16 cellular contexts compared by ENCODE assay signal in the genomic region with DNA sequence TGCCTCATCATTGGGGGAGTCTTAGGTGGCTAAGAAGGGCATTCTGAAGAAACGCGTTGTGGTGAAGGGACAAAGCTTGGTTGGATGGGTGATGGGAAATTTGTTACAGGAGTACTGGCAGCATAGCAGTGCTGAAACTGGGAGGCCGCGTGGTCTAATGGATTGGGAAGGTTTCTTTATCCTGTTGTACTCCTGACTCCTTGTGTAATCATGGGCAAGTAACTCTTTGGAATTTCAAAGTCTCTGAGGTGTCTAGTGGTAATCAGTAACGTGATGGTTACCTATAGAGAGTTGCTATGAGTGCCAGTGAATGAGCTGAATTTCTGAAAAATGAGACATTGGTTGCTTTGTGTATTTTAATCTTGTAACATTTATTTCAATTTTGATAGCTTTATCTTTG. TPM values are rescaled to one million over a fixed set of nuclear protein-coding genes. Genes with fewer than 3 reads are reported as not detected.
DNase-seq lines count a peak whose midpoint lies in the region; ATAC-seq and TF ChIP-seq lines count a peak whose summit lies in the region.
"Had no signal": no experiment of that assay in that cellular context is flagged by ENCODE, and none has a peak within 500 bp of the region (broad histone marks: within the 10 kb centered on the region; RNA-seq: fewer than 3 reads in every experiment).

No MANE protein-coding gene starts in this region.

- H3K4me3 Mint-ChIP-seq in natural killer cell (no peak overlapping the region), WTC11 (no peak overlapping the region), neural progenitor cell (no peak overlapping the region)
- H3K4me3 Mint-ChIP-seq in natural killer cell treated with Interleukin-12 subunit alpha and Interleukin-12 subunit beta and Interleukin-15 and Interleukin-18, amount 100 ng/mL, for 72 hours: no peak overlapping the region

- peaks cover 40% of the 10 kb centered on the region for H4K20me1 ChIP-seq in neural progenitor cell (ENCODE audit: low read depth)

- intact Hi-C loops in natural killer cell (cut with micrococcal nuclease): no loop called here

- H3K27ac ChIP-seq in neural progenitor cell: no peak overlapping the region

- peaks cover 67% of the 10 kb centered on the region for H3F3A ChIP-seq in neural progenitor cell (ENCODE audit: low read depth)

- peaks cover 41% of the 10 kb centered on the region for H3K36me3 ChIP-seq in neural progenitor cell

- H3K79me2 ChIP-seq in neural progenitor cell (ENCODE audit: low read depth): peaks cover 20% of the 10 kb centered on the region

- DNase-seq in natural killer cell (no peak), WTC11 (ENCODE audit: low spot score) (no peak), epithelial cell of proximal tubule (ENCODE audit: low read depth) (peak; percentile 18), NCI-H2196 treated with DMSO at 0.1 percent for 48 hours (lab: John Stamatoyannopoulos, UW; ENCODE audit: unreplicated experiment) (no peak), SW 1271 (lab: John Stamatoyannopoulos, UW) (no peak), neural progenitor cell (ENCODE audit: low spot score) (no peak)
- DNase-seq in natural killer cell treated with Interleukin-12 subunit alpha and Interleukin-12 subunit beta and Interleukin-15 and Interleukin-18, amount 100 ng/mL, for 72 hours (ENCODE audit: low spot score): no peak
- DNase-seq: activated CD4-positive, CD25-positive, alpha-beta regulatory T cell; effector CD8-positive, alpha-beta T cell; hypothalamus; kidney glomerular epithelial cell; NCI-H1436; nucleus accumbens; RPMI8226 had no signal

- H2AFZ ChIP-seq in neural progenitor cell (replicated peaks): no peak overlapping the region

- H3K9me3 Mint-ChIP-seq in natural killer cell (no peaks in the 10 kb centered on the region), WTC11 (no peaks in the 10 kb centered on the region), neural progenitor cell (no peaks in the 10 kb centered on the region)
- no peaks in the 10 kb centered on the region for H3K9me3 Mint-ChIP-seq in natural killer cell treated with Interleukin-12 subunit alpha and Interleukin-12 subunit beta and Interleukin-15 and Interleukin-18, amount 100 ng/mL, for 72 hours

- no peak overlapping the region for H3K4me3 ChIP-seq in epithelial cell of proximal tubule (ENCODE audit: low read depth, low read length)
- H3K4me3 ChIP-seq in neural progenitor cell: no peak overlapping the region

- POLR2A ChIA-PET in WTC11 (lab: Charles Lee): no interaction called here

- CTCF ChIA-PET in WTC11 (lab: Charles Lee): no interaction called here

- H3K27ac Mint-ChIP-seq in natural killer cell: peak overlapping the region; percentile 47 to 49
- peak overlapping the region in 1 of 2 donors; percentile 42 for H3K27ac Mint-ChIP-seq in natural killer cell treated with Interleukin-12 subunit alpha and Interleukin-12 subunit beta and Interleukin-15 and Interleukin-18, amount 100 ng/mL, for 72 hours
- H3K27ac Mint-ChIP-seq in WTC11: peak overlapping the region; percentile 72; the same call in 1 of the 2 replicates
- no peak overlapping the region for H3K27ac Mint-ChIP-seq in neural progenitor cell

- H3K27me3 Mint-ChIP-seq in natural killer cell (ENCODE audit: low read depth in 2 of 2) (no peaks in the 10 kb centered on the region), WTC11 (ENCODE audit: low read depth) (no peaks in the 10 kb centered on the region), neural progenitor cell (ENCODE audit: insufficient read depth, low read depth) (no peaks in the 10 kb centered on the region)
- H3K27me3 Mint-ChIP-seq in natural killer cell treated with Interleukin-12 subunit alpha and Interleukin-12 subunit beta and Interleukin-15 and Interleukin-18, amount 100 ng/mL, for 72 hours: no peaks in the 10 kb centered on the region

- H3K36me3 Mint-ChIP-seq in natural killer cell: peaks cover 24% of the 10 kb centered on the region
- peaks cover 16% of the 10 kb centered on the region for H3K36me3 Mint-ChIP-seq in natural killer cell treated with Interleukin-12 subunit alpha and Interleukin-12 subunit beta and Interleukin-15 and Interleukin-18, amount 100 ng/mL, for 72 hours
- H3K36me3 Mint-ChIP-seq in WTC11: peaks cover 63% of the 10 kb centered on the region
- H3K36me3 Mint-ChIP-seq in neural progenitor cell: peaks cover 28% of the 10 kb centered on the region

- no peaks in the 10 kb centered on the region for H3K4me1 ChIP-seq in neural progenitor cell

- H3K27me3 ChIP-seq in neural progenitor cell: no peaks in the 10 kb centered on the region

- H3K9me3 ChIP-seq in neural progenitor cell (ENCODE audit: low read depth): no peaks in the 10 kb centered on the region

- TF ChIP-seq CTCF in natural killer cell (IDR thresholded peaks at IDR 0.05): no peak
- TF ChIP-seq CTCF in WTC11 (IDR thresholded peaks at IDR 0.05): no peak
- TF ChIP-seq CTCF in epithelial cell of proximal tubule (conservative IDR thresholded peaks at IDR 0.05; ENCODE audit: low read depth, low read length): no peak
- no peak for TF ChIP-seq CTCF in neural progenitor cell (IDR thresholded peaks at IDR 0.05)

- H3K4me2 ChIP-seq in neural progenitor cell: no peak overlapping the region

- H3K4me1 Mint-ChIP-seq in natural killer cell (peaks cover 11 to 19% of the 10 kb centered on the region in 2 donors), WTC11 (no peaks in the 10 kb centered on the region), neural progenitor cell (no peaks in the 10 kb centered on the region)
- peaks cover 0 to 15% of the 10 kb centered on the region in 2 donors for H3K4me1 Mint-ChIP-seq in natural killer cell treated with Interleukin-12 subunit alpha and Interleukin-12 subunit beta and Interleukin-15 and Interleukin-18, amount 100 ng/mL, for 72 hours (ENCODE audit: low read depth in 2 of 2)

- ATAC-seq in natural killer cell (no peak), WTC11 (no peak), HG03571 (IDR thresholded peaks at IDR 0.05; ENCODE audit: unreplicated experiment) (no peak)
- ATAC-seq in natural killer cell treated with Interleukin-12 subunit alpha and Interleukin-12 subunit beta and Interleukin-15 and Interleukin-18, amount 100 ng/mL, for 72 hours: no peak
- ATAC-seq: sciatic nerve had no signal

- no peak overlapping the region for H3K9ac ChIP-seq in neural progenitor cell

TF ChIP-seq in WTC11, 78 proteins besides CTCF, POLR2A, EP300 and RAD21 (continues in another document):
- TF ChIP-seq CREB1 (CRISPR knock-in tag; IDR thresholded peaks at IDR 0.05) (no peak), MYBL2 (CRISPR knock-in tag; IDR thresholded peaks at IDR 0.05) (no peak), SP1 (CRISPR knock-in tag; conservative IDR thresholded peaks at IDR 0.05) (no peak), TEAD1 (CRISPR knock-in tag; IDR thresholded peaks at IDR 0.05) (no peak), MXD4 (CRISPR knock-in tag; IDR thresholded peaks at IDR 0.05; ENCODE audit: borderline replicate concordance) (no peak), ETV6 (CRISPR knock-in tag; IDR thresholded peaks at IDR 0.05) (no peak), ZNF317 (CRISPR knock-in tag; IDR thresholded peaks at IDR 0.05; ENCODE audit: borderline replicate concordance, low read depth) (no peak)
- TF ChIP-seq, protein P1, sequence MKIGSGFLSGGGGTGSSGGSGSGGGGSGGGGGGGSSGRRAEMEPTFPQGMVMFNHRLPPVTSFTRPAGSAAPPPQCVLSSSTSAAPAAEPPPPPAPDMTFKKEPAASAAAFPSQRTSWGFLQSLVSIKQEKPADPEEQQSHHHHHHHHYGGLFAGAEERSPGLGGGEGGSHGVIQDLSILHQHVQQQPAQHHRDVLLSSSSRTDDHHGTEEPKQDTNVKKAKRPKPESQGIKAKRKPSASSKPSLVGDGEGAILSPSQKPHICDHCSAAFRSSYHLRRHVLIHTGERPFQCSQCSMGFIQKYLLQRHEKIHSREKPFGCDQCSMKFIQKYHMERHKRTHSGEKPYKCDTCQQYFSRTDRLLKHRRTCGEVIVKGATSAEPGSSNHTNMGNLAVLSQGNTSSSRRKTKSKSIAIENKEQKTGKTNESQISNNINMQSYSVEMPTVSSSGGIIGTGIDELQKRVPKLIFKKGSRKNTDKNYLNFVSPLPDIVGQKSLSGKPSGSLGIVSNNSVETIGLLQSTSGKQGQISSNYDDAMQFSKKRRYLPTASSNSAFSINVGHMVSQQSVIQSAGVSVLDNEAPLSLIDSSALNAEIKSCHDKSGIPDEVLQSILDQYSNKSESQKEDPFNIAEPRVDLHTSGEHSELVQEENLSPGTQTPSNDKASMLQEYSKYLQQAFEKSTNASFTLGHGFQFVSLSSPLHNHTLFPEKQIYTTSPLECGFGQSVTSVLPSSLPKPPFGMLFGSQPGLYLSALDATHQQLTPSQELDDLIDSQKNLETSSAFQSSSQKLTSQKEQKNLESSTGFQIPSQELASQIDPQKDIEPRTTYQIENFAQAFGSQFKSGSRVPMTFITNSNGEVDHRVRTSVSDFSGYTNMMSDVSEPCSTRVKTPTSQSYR (CRISPR knock-in tag; IDR thresholded peaks at IDR 0.05): no peak

RNA-seq across cellular contexts. Expression of a gene that starts 18.5 kb away (rescaled TPM):
- total RNA-seq in natural killer cell: 10 to 100 TPM; 17.0 to 18.3 (median 17.3) TPM
- total RNA-seq in natural killer cell treated with Interleukin-12 subunit alpha and Interleukin-12 subunit beta and Interleukin-15 and Interleukin-18, amount 100 ng/mL, for 72 hours: 10 to 100 TPM; 20.3 to 38.7 TPM
- total RNA-seq in WTC11 (2021): 27.5 to 32.2 TPM (median 29.6 TPM) in 3 replicates
- total RNA-seq in epithelial cell of proximal tubule: 41.4 and 55.2 TPM in 2 replicates
- 41.0 and 67.8 TPM in 2 replicates for total RNA-seq in neural progenitor cell (ENCODE audit: low replicate concordance)

RNA-seq across cellular contexts. Expression of a gene that starts 27.1 kb away (rescaled TPM):
- 100 to 1,000 TPM; 348 to 442 (median 416) TPM for total RNA-seq in natural killer cell
- total RNA-seq in natural killer cell treated with Interleukin-12 subunit alpha and Interleukin-12 subunit beta and Interleukin-15 and Interleukin-18, amount 100 ng/mL, for 72 hours: 100 to 1,000 TPM; 307 to 362 TPM
- total RNA-seq in WTC11 (2021): 259 to 309 TPM (median 274 TPM) in 3 replicates
- total RNA-seq in epithelial cell of proximal tubule: 176 and 230 TPM in 2 replicates
- 200 and 227 TPM in 2 replicates for total RNA-seq in neural progenitor cell (ENCODE audit: low replicate concordance)

RNA-seq across cellular contexts. Expression of a gene that starts 28.1 kb away (rescaled TPM):
- total RNA-seq in natural killer cell (10 to 100 TPM; 33.4 to 53.1 (median 34.6) TPM), WTC11 (2021) (173 to 223 TPM (median 177 TPM) in 3 replicates), epithelial cell of proximal tubule (79.2 and 150 TPM in 2 replicates), neural progenitor cell (ENCODE audit: low replicate concordance) (108 and 129 TPM in 2 replicates)
- 100 to 1,000 TPM; 127 to 163 TPM for total RNA-seq in natural killer cell treated with Interleukin-12 subunit alpha and Interleukin-12 subunit beta and Interleukin-15 and Interleukin-18, amount 100 ng/mL, for 72 hours
